13 cellular contexts compared by ENCODE assay signal in genomic region chr13:35210234-35210633, GRCh38.
DNase-seq lines count a peak whose midpoint lies in the region; ATAC-seq and TF ChIP-seq lines count a peak whose summit lies in the region.
"Had no signal": no experiment of that assay in that cellular context is flagged by ENCODE, and none has a peak within 500 bp of the region (broad histone marks: within the 10 kb centered on the region; RNA-seq: fewer than 3 reads in every experiment).

No MANE protein-coding gene starts in this region.

- TF ChIP-seq CTCF in VCaP (conservative IDR thresholded peaks at IDR 0.05), result peak; percentile 63

- DNase-seq in D341Med (ENCODE audit: low spot score) (peak; percentile 5), LHCN-M2 (ENCODE audit: low read depth) (peak; percentile 2), iris pigment epithelial cell (ENCODE audit: low read depth) (peak; percentile 3), NCI-H2029 (lab: John Stamatoyannopoulos, UW) (no peak), MV-4-11 (lab: John Stamatoyannopoulos, UW) (no peak)
- DNase-seq: activated naive CD4-positive, alpha-beta T cell treated with anti-CD3 and anti-CD28 coated beads for 36 hours; CD4-positive, alpha-beta T cell; Karpas-422; lower lobe of right lung; SHP77 treated with DMSO at 0.1 percent for 48 hours had no signal

- no peak for ATAC-seq in HG02642 (IDR thresholded peaks at IDR 0.05; ENCODE audit: poor library complexity, unreplicated experiment)
- ATAC-seq: lower lobe of right lung had no signal

- no peak overlapping the region; the same call in 1 of the 2 replicates for H3K27ac ChIP-seq in VCaP
- H3K27ac ChIP-seq: cardiac muscle cell, lower lobe of right lung had no signal

Comparison
In these comparisons a context has a peak if more than half of its experiments do, and no peak if none do; other contexts are left out.
1. DNase-seq: peak in D341Med (single experiment), LHCN-M2 (single experiment) and iris pigment epithelial cell (single experiment); none in NCI-H2029 (single experiment) and MV-4-11 (single experiment).